Comparison of ENCODE assay signal across 1 cellular context in genomic region chr19:43767818-43768217, GRCh38.
A peak's percentile ranks its signal among the peaks of the same experiment; 100 is the strongest.
TF ChIP-seq lines count a peak whose summit lies in the region.

No MANE protein-coding gene starts in this region.

TF ChIP-seq in HEK293, 187 proteins besides CTCF, POLR2A, EP300 and RAD21:
- TF ChIP-seq ZNF664 (tag by site-specific recombination; IDR thresholded peaks at IDR 0.05) (peak; percentile 97), TRIM28 (IDR thresholded peaks at IDR 0.05; ENCODE audit: borderline replicate concordance, low read length) (no peak)
